In the genomic region with DNA sequence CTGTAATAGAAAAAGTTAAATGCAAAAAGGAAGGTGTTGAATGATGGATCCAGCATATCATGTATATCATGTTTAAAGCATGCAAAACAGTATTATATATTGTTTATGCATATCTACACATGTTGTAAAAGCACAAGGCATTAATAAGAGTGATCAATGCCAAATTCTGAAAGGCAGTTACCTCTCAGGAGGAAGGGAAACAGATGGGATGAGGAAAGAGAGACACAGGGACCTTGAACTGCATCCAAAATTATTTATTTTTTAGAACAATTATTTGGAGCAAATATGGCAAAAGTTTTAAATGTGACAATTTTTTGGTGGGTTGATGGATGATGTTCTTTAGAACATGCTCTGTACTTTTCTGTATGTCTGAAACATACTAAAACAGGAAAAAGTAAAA, we compare ENCODE assay signal across 36 cellular contexts.
"Had no signal": no experiment of that assay in that cellular context is flagged by ENCODE, and none has a peak within 500 bp of the region (broad histone marks: within the 10 kb centered on the region; RNA-seq: fewer than 3 reads in every experiment).

No MANE protein-coding gene starts in this region.

- H3K27ac Mint-ChIP-seq: activated CD4-positive, alpha-beta memory T cell treated with anti-CD3 and anti-CD28 coated beads for 36 hours; activated CD4-positive, alpha-beta T cell treated with anti-CD3 and anti-CD28 coated beads for 36 hours; activated CD4-positive, alpha-beta T cell treated with anti-CD3 and anti-CD28 coated beads, Interleukin-2, amount 10 ng/mL, durations not matched to agents 24 days and 14 days; activated CD8-positive, alpha-beta memory T cell treated with anti-CD3 and anti-CD28 coated beads, Interleukin-2, amount 10 ng/mL, durations not matched to agents 7 days and 5 days; activated CD8-positive, alpha-beta T cell treated with anti-CD3 and anti-CD28 coated beads, Interleukin-2, amount 10 ng/mL, durations not matched to agents 7 days and 5 days; activated naive CD4-positive, alpha-beta T cell treated with anti-CD3 and anti-CD28 coated beads for 36 hours; activated naive CD4-positive, alpha-beta T cell treated with anti-CD3 and anti-CD28 coated beads, Interleukin-2, amount 50 U/mL, for 24 hours; activated naive CD8-positive, alpha-beta T cell treated with anti-CD3 and anti-CD28 coated beads for 36 hours; activated naive CD8-positive, alpha-beta T cell treated with anti-CD3 and anti-CD28 coated beads, Interleukin-2, amount 50 U/mL, for 24 hours; activated T-helper 1 cell treated with anti-CD3 and anti-CD28 coated beads, Interleukin-12 subunit alpha, Interleukin-12 subunit beta, Interleukin-2, Interleukin-4 antibody, amounts not matched to agents 30 ng/mL and 10 ng/mL and 1 ng/mL, durations not matched to agents 14 hours and 24 hours and 36 hours; activated T-helper 2 cell treated with anti-CD3 and anti-CD28 coated beads, Interferon-gamma antibody, Interleukin-2, Interleukin-4, amounts not matched to agents 10 μg/mL and 5 μg/mL and 100 μg/mL, durations not matched to agents 14 hours and 24 hours and 36 hours; brain; dendritic cell treated with granulocyte-macrophage colony-stimulating factor and Interleukin-4, amounts not matched to agents 40 ng/mL and 50 ng/mL, for 4 days; endodermal cell had no signal

- ATAC-seq: activated CD4-positive, alpha-beta T cell treated with anti-CD3 and anti-CD28 coated beads for 36 hours; activated CD8-positive, alpha-beta memory T cell treated with anti-CD3 and anti-CD28 coated beads, Interleukin-2, amount 10 ng/mL, durations not matched to agents 7 days and 5 days; activated CD8-positive, alpha-beta T cell treated with anti-CD3 and anti-CD28 coated beads, Interleukin-2, amount 10 ng/mL, durations not matched to agents 7 days and 5 days; activated naive CD8-positive, alpha-beta T cell treated with anti-CD3 and anti-CD28 coated beads, Interleukin-2, amount 50 U/mL, for 24 hours; gastrocnemius medialis; heart left ventricle had no signal

- H3K4me3 ChIP-seq: adrenal gland, breast epithelium, cardiac muscle cell, colonic mucosa, dorsolateral prefrontal cortex, esophagus muscularis mucosa, gastrocnemius medialis, heart left ventricle had no signal

- H3K36me3 Mint-ChIP-seq: activated CD4-positive, alpha-beta memory T cell treated with anti-CD3 and anti-CD28 coated beads for 36 hours; activated CD8-positive, alpha-beta memory T cell treated with anti-CD3 and anti-CD28 coated beads, Interleukin-2, amount 10 ng/mL, durations not matched to agents 7 days and 5 days; activated naive CD4-positive, alpha-beta T cell treated with anti-CD3 and anti-CD28 coated beads, Interleukin-2, amount 50 U/mL, for 24 hours; activated naive CD8-positive, alpha-beta T cell treated with anti-CD3 and anti-CD28 coated beads for 36 hours; brain had no signal

- H3K27me3 Mint-ChIP-seq: activated CD4-positive, alpha-beta memory T cell treated with anti-CD3 and anti-CD28 coated beads for 36 hours; activated CD4-positive, alpha-beta T cell treated with anti-CD3 and anti-CD28 coated beads for 36 hours; activated CD4-positive, alpha-beta T cell treated with anti-CD3 and anti-CD28 coated beads, Interleukin-2, amount 10 ng/mL, durations not matched to agents 24 days and 14 days; activated CD8-positive, alpha-beta memory T cell treated with anti-CD3 and anti-CD28 coated beads, Interleukin-2, amount 10 ng/mL, durations not matched to agents 7 days and 5 days; activated naive CD4-positive, alpha-beta T cell treated with anti-CD3 and anti-CD28 coated beads, Interleukin-2, amount 50 U/mL, for 24 hours; brain; dendritic cell treated with granulocyte-macrophage colony-stimulating factor and Interleukin-4, amounts not matched to agents 40 ng/mL and 50 ng/mL, for 4 days had no signal

- H3K4me1 Mint-ChIP-seq: activated CD4-positive, alpha-beta T cell treated with anti-CD3 and anti-CD28 coated beads for 36 hours; activated CD4-positive, alpha-beta T cell treated with anti-CD3 and anti-CD28 coated beads, Interleukin-2, amount 10 ng/mL, durations not matched to agents 24 days and 14 days; activated CD8-positive, alpha-beta memory T cell treated with anti-CD3 and anti-CD28 coated beads, Interleukin-2, amount 10 ng/mL, durations not matched to agents 7 days and 5 days; activated naive CD4-positive, alpha-beta T cell treated with anti-CD3 and anti-CD28 coated beads, Interleukin-2, amount 50 U/mL, for 24 hours; activated naive CD8-positive, alpha-beta T cell treated with anti-CD3 and anti-CD28 coated beads for 36 hours; activated naive CD8-positive, alpha-beta T cell treated with anti-CD3 and anti-CD28 coated beads, Interleukin-2, amount 50 U/mL, for 24 hours; brain; endodermal cell had no signal

- H3K27me3 ChIP-seq: adrenal gland, breast epithelium, cardiac muscle cell, colonic mucosa, esophagus muscularis mucosa, foreskin keratinocyte, gastrocnemius medialis, heart left ventricle had no signal

- H3K4me1 ChIP-seq: adrenal gland, breast epithelium, colonic mucosa, esophagus muscularis mucosa, foreskin keratinocyte, gastrocnemius medialis, heart left ventricle had no signal

- H3K9me3 Mint-ChIP-seq: activated CD4-positive, alpha-beta memory T cell treated with anti-CD3 and anti-CD28 coated beads for 36 hours; activated CD4-positive, alpha-beta T cell treated with anti-CD3 and anti-CD28 coated beads, Interleukin-2, amount 10 ng/mL, durations not matched to agents 24 days and 14 days; activated naive CD4-positive, alpha-beta T cell treated with anti-CD3 and anti-CD28 coated beads for 36 hours; activated naive CD4-positive, alpha-beta T cell treated with anti-CD3 and anti-CD28 coated beads, Interleukin-2, amount 50 U/mL, for 24 hours; activated naive CD8-positive, alpha-beta T cell treated with anti-CD3 and anti-CD28 coated beads for 36 hours; activated naive CD8-positive, alpha-beta T cell treated with anti-CD3 and anti-CD28 coated beads, Interleukin-2, amount 50 U/mL, for 24 hours; activated T-helper 1 cell treated with anti-CD3 and anti-CD28 coated beads, Interleukin-12 subunit alpha, Interleukin-12 subunit beta, Interleukin-2, Interleukin-4 antibody, amounts not matched to agents 30 ng/mL and 10 ng/mL and 1 ng/mL, durations not matched to agents 14 hours and 24 hours and 36 hours; activated T-helper 2 cell treated with anti-CD3 and anti-CD28 coated beads, Interferon-gamma antibody, Interleukin-2, Interleukin-4, amounts not matched to agents 10 μg/mL and 5 μg/mL and 100 μg/mL, durations not matched to agents 14 hours and 24 hours and 36 hours; dendritic cell treated with granulocyte-macrophage colony-stimulating factor and Interleukin-4, amounts not matched to agents 40 ng/mL and 50 ng/mL, for 4 days had no signal

- DNase-seq: activated CD4-positive, alpha-beta memory T cell treated with anti-CD3 and anti-CD28 coated beads for 36 hours; activated CD4-positive, alpha-beta T cell treated with anti-CD3 and anti-CD28 coated beads for 36 hours; activated CD4-positive, alpha-beta T cell treated with anti-CD3 and anti-CD28 coated beads, Interleukin-2, amount 10 ng/mL, durations not matched to agents 24 days and 14 days; activated CD4-positive, CD25-positive, alpha-beta regulatory T cell; activated CD4-positive, CD25-positive, alpha-beta regulatory T cell treated with anti-CD3 and anti-CD28 coated beads, Interleukin-2, amount 50 U/mL, for 72 hours; activated CD8-positive, alpha-beta memory T cell treated with anti-CD3 and anti-CD28 coated beads, Interleukin-2, amount 10 ng/mL, durations not matched to agents 7 days and 5 days; activated CD8-positive, alpha-beta memory T cell treated with anti-CD3 and anti-CD28 coated beads, Interleukin-2, amount 50 U/mL, for 4 hours; activated CD8-positive, alpha-beta T cell treated with anti-CD3 and anti-CD28 coated beads, Interleukin-2, amount 10 ng/mL, durations not matched to agents 7 days and 5 days; activated effector memory CD4-positive, alpha-beta T cell treated with anti-CD3 and anti-CD28 coated beads, Interleukin-2, amount 50 U/mL, for 16 hours; activated naive CD4-positive, alpha-beta T cell treated with anti-CD3 and anti-CD28 coated beads for 36 hours; activated naive CD8-positive, alpha-beta T cell treated with anti-CD3 and anti-CD28 coated beads for 36 hours; activated naive CD8-positive, alpha-beta T cell treated with anti-CD3 and anti-CD28 coated beads, Interleukin-2, amount 50 U/mL, for 24 hours; activated T-cell treated with anti-CD3 and anti-CD28 coated beads, Interleukin-2, amount 50 U/mL, for 1 hour; activated T-cell treated with anti-CD3 and anti-CD28 coated beads, Interleukin-2, amount 50 U/mL, for 48 hours; adrenal gland; amygdala; aorta; central memory CD4-positive, alpha-beta T cell; colonic mucosa; dorsolateral prefrontal cortex; effector memory CD4-positive, alpha-beta T cell; endodermal cell; foreskin keratinocyte; gastrocnemius medialis; glutamatergic neuron; heart left ventricle; hypothalamus; T-helper 2 cell had no signal

- H3K4me3 Mint-ChIP-seq: activated CD4-positive, alpha-beta memory T cell treated with anti-CD3 and anti-CD28 coated beads for 36 hours; activated CD4-positive, alpha-beta T cell treated with anti-CD3 and anti-CD28 coated beads for 36 hours; activated CD4-positive, alpha-beta T cell treated with anti-CD3 and anti-CD28 coated beads, Interleukin-2, amount 10 ng/mL, durations not matched to agents 24 days and 14 days; activated CD8-positive, alpha-beta memory T cell treated with anti-CD3 and anti-CD28 coated beads, Interleukin-2, amount 10 ng/mL, durations not matched to agents 7 days and 5 days; activated CD8-positive, alpha-beta T cell treated with anti-CD3 and anti-CD28 coated beads, Interleukin-2, amount 10 ng/mL, durations not matched to agents 7 days and 5 days; activated naive CD4-positive, alpha-beta T cell treated with anti-CD3 and anti-CD28 coated beads for 36 hours; activated naive CD4-positive, alpha-beta T cell treated with anti-CD3 and anti-CD28 coated beads, Interleukin-2, amount 50 U/mL, for 24 hours; activated naive CD8-positive, alpha-beta T cell treated with anti-CD3 and anti-CD28 coated beads for 36 hours; activated naive CD8-positive, alpha-beta T cell treated with anti-CD3 and anti-CD28 coated beads, Interleukin-2, amount 50 U/mL, for 24 hours; activated T-helper 1 cell treated with anti-CD3 and anti-CD28 coated beads, Interleukin-12 subunit alpha, Interleukin-12 subunit beta, Interleukin-2, Interleukin-4 antibody, amounts not matched to agents 30 ng/mL and 10 ng/mL and 1 ng/mL, durations not matched to agents 14 hours and 24 hours and 36 hours; brain; dendritic cell treated with granulocyte-macrophage colony-stimulating factor and Interleukin-4, amounts not matched to agents 40 ng/mL and 50 ng/mL, for 4 days; endodermal cell had no signal

- H3K27ac ChIP-seq: adrenal gland, breast epithelium, cardiac muscle cell, colonic mucosa, esophagus muscularis mucosa, foreskin keratinocyte, gastrocnemius medialis, heart left ventricle had no signal

- H3K36me3 ChIP-seq: adrenal gland, breast epithelium, cardiac muscle cell, colonic mucosa, esophagus muscularis mucosa, gastrocnemius medialis, heart left ventricle had no signal

- H3K9me3 ChIP-seq: adrenal gland, colonic mucosa, gastrocnemius medialis had no signal
